Comparison of ENCODE assay signal across 15 cellular contexts in the genomic region with DNA sequence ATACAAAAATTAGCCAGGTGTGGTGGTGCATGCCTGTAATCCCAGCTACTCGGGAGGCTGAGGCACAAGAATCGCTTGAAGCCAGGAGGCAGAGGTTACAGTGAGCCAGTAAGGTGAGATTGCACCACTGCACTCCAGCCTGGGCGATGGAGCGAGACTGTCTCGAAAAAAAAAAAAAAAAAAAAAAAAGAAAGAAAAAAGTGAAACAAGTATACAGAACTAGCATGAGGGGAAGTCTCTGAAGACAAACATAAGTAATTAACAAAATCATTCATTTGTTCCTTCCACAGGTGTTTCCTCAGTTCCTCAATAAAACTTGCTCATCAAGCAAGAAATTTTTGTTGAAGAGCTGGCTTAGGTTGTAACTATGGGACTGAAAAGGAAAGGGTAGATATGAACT. TPM values are rescaled to one million over a fixed set of nuclear protein-coding genes. Genes with fewer than 3 reads are reported as not detected.
DNase-seq lines count a peak whose midpoint lies in the region; ATAC-seq and TF ChIP-seq lines count a peak whose summit lies in the region.
"Had no signal": no experiment of that assay in that cellular context is flagged by ENCODE, and none has a peak within 500 bp of the region (broad histone marks: within the 10 kb centered on the region; RNA-seq: fewer than 3 reads in every experiment).

No MANE protein-coding gene starts in this region.

- WGBS in esophagus squamous epithelium, 2 donors, result 85 to 94% methylated on average over 4 to 5 of the region's 5 CpGs

- no peaks in the 10 kb centered on the region for H3K9me3 Mint-ChIP-seq in activated CD4-positive, alpha-beta memory T cell treated with anti-CD3 and anti-CD28 coated beads for 36 hours
- no peaks in the 10 kb centered on the region for H3K9me3 Mint-ChIP-seq in activated naive CD8-positive, alpha-beta T cell treated with anti-CD3 and anti-CD28 coated beads for 36 hours

- no peaks in the 10 kb centered on the region for H4K20me1 ChIP-seq in Loucy (ENCODE audit: insufficient read depth, low read length, poor library complexity, severe bottlenecking)

- H3F3A ChIP-seq in Loucy (ENCODE audit: low read depth), result peaks cover 11% of the 10 kb centered on the region

- H3K9ac ChIP-seq in Loucy (ENCODE audit: low read depth, low read length, poor library complexity, severe bottlenecking) (no peak overlapping the region), parathyroid adenoma (no peak overlapping the region)
- H3K9ac ChIP-seq: KMS-11 had no signal

- CTCF ChIA-PET in activated CD4-positive, alpha-beta memory T cell treated with anti-CD3 and anti-CD28 coated beads for 36 hours (lab: Charles Lee), result no interaction called here

- TF ChIP-seq POLR2A in esophagus squamous epithelium (IDR thresholded peaks at IDR 0.05) (no peak), uterus (IDR thresholded peaks at IDR 0.05) (no peak)

- no peaks in the 10 kb centered on the region for H3K9me3 ChIP-seq in Loucy (ENCODE audit: insufficient read depth, low read depth, low read length)
- no peaks in the 10 kb centered on the region for H3K9me3 ChIP-seq in esophagus squamous epithelium
- H3K9me3 ChIP-seq in parathyroid adenoma (ENCODE audit: control insufficient read depth, low read length), result no peaks in the 10 kb centered on the region
- no peaks in the 10 kb centered on the region for H3K9me3 ChIP-seq in uterus
- H3K9me3 ChIP-seq: MG63 had no signal

- H3K27me3 ChIP-seq in Loucy (ENCODE audit: insufficient read depth, low read length, poor library complexity, severe bottlenecking) (no peaks in the 10 kb centered on the region), esophagus squamous epithelium (no peaks in the 10 kb centered on the region), parathyroid adenoma (ENCODE audit: control insufficient read depth, insufficient read depth, low read length) (no peaks in the 10 kb centered on the region), uterus (no peaks in the 10 kb centered on the region)
- H3K27me3 ChIP-seq: MG63 had no signal

- H3K36me3 ChIP-seq in Loucy (ENCODE audit: insufficient read depth, low read length) (no peaks in the 10 kb centered on the region), esophagus squamous epithelium (no peaks in the 10 kb centered on the region), parathyroid adenoma (ENCODE audit: control insufficient read depth, insufficient read depth, low read length) (no peaks in the 10 kb centered on the region), uterus (no peaks in the 10 kb centered on the region)
- H3K36me3 ChIP-seq: MG63 had no signal

- DNase-seq in esophagus squamous epithelium (lab: John Stamatoyannopoulos, UW), result no peak
- no peak for DNase-seq in uterus
- DNase-seq in activated CD4-positive, alpha-beta memory T cell treated with anti-CD3 and anti-CD28 coated beads for 36 hours, result no peak
- no peak for DNase-seq in activated naive CD8-positive, alpha-beta T cell treated with anti-CD3 and anti-CD28 coated beads for 36 hours
- DNase-seq: H7; MG63; NCI-H1092 treated with DMSO at 0.1 percent for 48 hours; NCI-H1694 treated with DMSO at 0.1 percent for 48 hours; NCI-H69; NK-92 treated with Interleukin-12 subunit alpha and Interleukin-12 subunit beta, amount 100 ng/mL, for 24 hours; PC-3 had no signal

- H2AFZ ChIP-seq in Loucy (ENCODE audit: low read length) (no peak overlapping the region), parathyroid adenoma (no peak overlapping the region)

- H3K4me1 Mint-ChIP-seq in activated CD4-positive, alpha-beta memory T cell treated with anti-CD3 and anti-CD28 coated beads for 36 hours (ENCODE audit: low read depth), result peaks cover 4% of the 10 kb centered on the region
- H3K4me1 Mint-ChIP-seq in activated naive CD8-positive, alpha-beta T cell treated with anti-CD3 and anti-CD28 coated beads for 36 hours, result peaks cover 8% of the 10 kb centered on the region

- H3K27ac ChIP-seq in esophagus squamous epithelium (peak overlapping the region in 3 of 4 donors; percentile 45 to 68 (median 55)), parathyroid adenoma (peak overlapping the region; percentile 70), uterus (peak overlapping the region; percentile 60 to 82)
- H3K27ac ChIP-seq: KMS-11 had no signal

- no peak overlapping the region for H3K27ac Mint-ChIP-seq in activated CD4-positive, alpha-beta memory T cell treated with anti-CD3 and anti-CD28 coated beads for 36 hours
- H3K27ac Mint-ChIP-seq in activated naive CD8-positive, alpha-beta T cell treated with anti-CD3 and anti-CD28 coated beads for 36 hours, result no peak overlapping the region

- H3K4me3 ChIP-seq in Loucy (ENCODE audit: low read length, poor library complexity, severe bottlenecking) (no peak overlapping the region), esophagus squamous epithelium (no peak overlapping the region), parathyroid adenoma (ENCODE audit: low read depth, low read length) (no peak overlapping the region), uterus (no peak overlapping the region)
- H3K4me3 ChIP-seq: MG63 had no signal

- intact Hi-C loops in esophagus squamous epithelium (cut with DNase I) (no loop called here), uterus (cut with DNase I; ENCODE audit: low total_unique reads) (no loop called here)
- intact Hi-C loops in activated CD4-positive, alpha-beta memory T cell treated with anti-CD3 and anti-CD28 coated beads for 36 hours (cut with micrococcal nuclease), result no loop called here

- H3K4me3 Mint-ChIP-seq in activated CD4-positive, alpha-beta memory T cell treated with anti-CD3 and anti-CD28 coated beads for 36 hours, result no peak overlapping the region
- no peak overlapping the region for H3K4me3 Mint-ChIP-seq in activated naive CD8-positive, alpha-beta T cell treated with anti-CD3 and anti-CD28 coated beads for 36 hours

- ATAC-seq in GM21786 (IDR thresholded peaks at IDR 0.05; ENCODE audit: unreplicated experiment), result no peak
- ATAC-seq: PC-3 had no signal

- H3K27me3 Mint-ChIP-seq in activated CD4-positive, alpha-beta memory T cell treated with anti-CD3 and anti-CD28 coated beads for 36 hours, result no peaks in the 10 kb centered on the region
- no peaks in the 10 kb centered on the region for H3K27me3 Mint-ChIP-seq in activated naive CD8-positive, alpha-beta T cell treated with anti-CD3 and anti-CD28 coated beads for 36 hours

- no peaks in the 10 kb centered on the region for H3K36me3 Mint-ChIP-seq in activated CD4-positive, alpha-beta memory T cell treated with anti-CD3 and anti-CD28 coated beads for 36 hours
- H3K36me3 Mint-ChIP-seq in activated naive CD8-positive, alpha-beta T cell treated with anti-CD3 and anti-CD28 coated beads for 36 hours, result peaks cover 3% of the 10 kb centered on the region

- H3K4me2 ChIP-seq in Loucy (ENCODE audit: low read depth, low read length, poor library complexity, severe bottlenecking) (peak overlapping the region; percentile 38), parathyroid adenoma (ENCODE audit: low read length) (no peak overlapping the region)
- H3K4me2 ChIP-seq: KMS-11 had no signal

- H3K9me2 ChIP-seq in Loucy (replicated peaks; ENCODE audit: low read depth, low read length), result no peaks in the 10 kb centered on the region

- no peaks in the 10 kb centered on the region for H3K79me2 ChIP-seq in Loucy (ENCODE audit: insufficient read depth, low read length)
- no peaks in the 10 kb centered on the region for H3K79me2 ChIP-seq in parathyroid adenoma

- POLR2A ChIA-PET in activated CD4-positive, alpha-beta memory T cell treated with anti-CD3 and anti-CD28 coated beads for 36 hours (lab: Charles Lee), result no interaction called here

- peaks cover 31% of the 10 kb centered on the region for H3K4me1 ChIP-seq in Loucy (ENCODE audit: insufficient read depth, low read length, poor library complexity, severe bottlenecking)
- peaks cover 0 to 31% (median 10%) of the 10 kb centered on the region in 3 donors for H3K4me1 ChIP-seq in esophagus squamous epithelium
- H3K4me1 ChIP-seq in parathyroid adenoma, result no peaks in the 10 kb centered on the region
- peaks cover 0 to 4% of the 10 kb centered on the region in 2 donors for H3K4me1 ChIP-seq in uterus

- TF ChIP-seq CTCF in Loucy (conservative IDR thresholded peaks at IDR 0.05; ENCODE audit: low read length), result no peak
- TF ChIP-seq CTCF in esophagus squamous epithelium (IDR thresholded peaks at IDR 0.05), result no peak
- no peak for TF ChIP-seq CTCF in parathyroid adenoma (IDR thresholded peaks at IDR 0.05)
- no peak for TF ChIP-seq CTCF in uterus (IDR thresholded peaks at IDR 0.05)

RNA-seq across cellular contexts. Expression of gene CNN3, which starts 52.2 kb away (rescaled TPM):
- 100 to 1,000 TPM; 106 to 205 (median 149) TPM for total RNA-seq in esophagus squamous epithelium
- 100 to 1,000 TPM; 334 to 604 (median 452) TPM for total RNA-seq in uterus
- 1 to 10 TPM; 3.9 to 4.6 TPM for total RNA-seq in activated CD4-positive, alpha-beta memory T cell treated with anti-CD3 and anti-CD28 coated beads for 36 hours
- 10 to 100 TPM; 12.9 to 15.2 TPM for total RNA-seq in activated naive CD8-positive, alpha-beta T cell treated with anti-CD3 and anti-CD28 coated beads for 36 hours

Comparison
In these comparisons a context has a peak if more than half of its experiments do, and no peak if none do; other contexts are left out.
1. RNA of gene CNN3, which starts 52.2 kb away (total RNA-seq): 334 to 604 TPM in uterus and 106 to 205 TPM in esophagus squamous epithelium; 12.9 to 15.2 TPM in activated naive CD8-positive, alpha-beta T cell treated with anti-CD3 and anti-CD28 coated beads for 36 hours and 3.9 to 4.6 TPM in activated CD4-positive, alpha-beta memory T cell treated with anti-CD3 and anti-CD28 coated beads for 36 hours; every median in the first group is over 4 times any median in the second.
2. Peak in every context shown above with its lines, with median percentiles within 50 percentile points of each other: H3K27ac ChIP-seq.